1 cellular context compared by ENCODE assay signal in genomic region chr15:89333011-89333860, GRCh38.
TF ChIP-seq lines count a peak whose summit lies in the region.

No MANE protein-coding gene starts in this region.

TF ChIP-seq in K562, 482 proteins besides CTCF, POLR2A, EP300 and RAD21 (continued from another document):
- TF ChIP-seq BCLAF1 (IDR thresholded peaks at IDR 0.05; ENCODE audit: borderline replicate concordance in 1 of 2, control insufficient read depth in 1 of 2, low read depth in 2 of 2, low read length in 1 of 2), result no peak
- TF ChIP-seq PCBP1 (IDR thresholded peaks at IDR 0.05; ENCODE audit: low read depth, low read length, poor library complexity, severe bottlenecking), result peak; percentile 19
- peak; percentile 49 for TF ChIP-seq PRPF4 (IDR thresholded peaks at IDR 0.05; ENCODE audit: insufficient read depth, low read depth, low read length, poor library complexity, severe bottlenecking)
TF ChIP-seq in K562: peak in this region for 4.
